12 cellular contexts compared by ENCODE assay signal in genomic region chr17:76381633-76382304, GRCh38. TPM values are rescaled to one million over a fixed set of nuclear protein-coding genes. Genes with fewer than 3 reads are reported as not detected.
DNase-seq lines count a peak whose midpoint lies in the region; ATAC-seq, FAIRE-seq and TF ChIP-seq lines count a peak whose summit lies in the region.
"Had no signal": no experiment of that assay in that cellular context is flagged by ENCODE, and none has a peak within 500 bp of the region (broad histone marks: within the 10 kb centered on the region; RNA-seq: fewer than 3 reads in every experiment).

No MANE protein-coding gene starts in this region.

- CTCF ChIA-PET in AG04450 (lab: Charles Lee), result interaction anchor here (1.0 to 1.7 kb wide), 5 partner anchors 11 to 78 kb away, joined by 3 to 14 read pairs (median 4); no protein-coding TSS in a partner anchor

- H2AK5ac ChIP-seq in H9 (ENCODE audit: insufficient read length, low read length) (no peak overlapping the region), mesendoderm (ENCODE audit: low read length) (no peak overlapping the region)

- H2BK20ac ChIP-seq in H9 (ENCODE audit: low read depth, low read length, poor library complexity, severe bottlenecking), result no peak overlapping the region

- TF ChIP-seq CTCF in AG04450 (IDR thresholded peaks at IDR 0.05; ENCODE audit: low read depth, low read length), result no peak
- TF ChIP-seq CTCF in H9 (conservative IDR thresholded peaks at IDR 0.05), result no peak
- TF ChIP-seq CTCF in astrocyte (IDR thresholded peaks at IDR 0.05; ENCODE audit: insufficient read depth, low read depth, low read length), result no peak

- H3K9me3 ChIP-seq in AG04450 (ENCODE audit: control insufficient read depth, insufficient read depth, low read length) (no peaks in the 10 kb centered on the region; the same call in 1 of the 2 replicates), H9 (ENCODE audit: control insufficient read depth, low read depth, low read length) (no peaks in the 10 kb centered on the region), astrocyte (ENCODE audit: insufficient read depth, low read depth, low read length) (no peaks in the 10 kb centered on the region)

- H3K4me1 Mint-ChIP-seq in H9 (peaks cover 13 to 27% of the 10 kb centered on the region in 2 experiments), astrocyte (ENCODE audit: low read depth, unreplicated experiment) (peaks cover 9% of the 10 kb centered on the region)

- peaks cover 5% of the 10 kb centered on the region for H3K36me3 ChIP-seq in astrocyte (ENCODE audit: insufficient read depth, low read length)
- H3K36me3 ChIP-seq in mesendoderm (ENCODE audit: control insufficient read depth, insufficient read depth, low read length), result no peaks in the 10 kb centered on the region

- no peak overlapping the region for H3K56ac ChIP-seq in H9 (ENCODE audit: insufficient read length, low read depth, low read length)
- H3K56ac ChIP-seq in mesendoderm (ENCODE audit: low read length), result peak overlapping the region; percentile 60

- H3K4me2 ChIP-seq in H9 (ENCODE audit: insufficient read depth, insufficient read length, low read length) (peak overlapping the region; percentile 79), astrocyte (ENCODE audit: low read length) (peak overlapping the region; percentile 86), mesendoderm (ENCODE audit: low read length) (no peak overlapping the region)

- peaks cover 17% of the 10 kb centered on the region for H3K23me2 ChIP-seq in H9 (ENCODE audit: insufficient read length, low read depth, low read length, poor library complexity, severe bottlenecking)

- DNase-seq in AG04450 (ENCODE audit: low read depth, low spot score) (no peak), H9 (peak; percentile 46), astrocyte (ENCODE audit: low read depth) (no peak), mesendoderm (peak; percentile 46), NCI-H1092 treated with DMSO at 0.1 percent for 48 hours (lab: John Stamatoyannopoulos, UW) (no peak), cerebellum (ENCODE audit: low spot score) (no peak), NCI-H2227 treated with DMSO at 0.1 percent for 48 hours (lab: John Stamatoyannopoulos, UW) (no peak)
- DNase-seq: DMS53, NCI-H1105 had no signal

- no peak overlapping the region for H2BK5ac ChIP-seq in H9 (ENCODE audit: insufficient read length, low read length)
- no peak overlapping the region for H2BK5ac ChIP-seq in mesendoderm (ENCODE audit: low read length)

- H4K91ac ChIP-seq in H9 (ENCODE audit: insufficient read length, low read depth, low read length), result no peak overlapping the region

- peaks cover 66% of the 10 kb centered on the region for H3K27me3 Mint-ChIP-seq in H9 (ENCODE audit: low read depth)
- H3K27me3 Mint-ChIP-seq in astrocyte (ENCODE audit: low read depth, unreplicated experiment), result no peaks in the 10 kb centered on the region
- H3K27me3 Mint-ChIP-seq: activated naive CD8-positive, alpha-beta T cell had no signal

- no peak overlapping the region for H3K23ac ChIP-seq in H9 (ENCODE audit: insufficient read length, low read depth, low read length)
- H3K23ac ChIP-seq in mesendoderm (ENCODE audit: low read length), result no peak overlapping the region

- POLR2A ChIA-PET in AG04450 (lab: Yijun Ruan, JAX), result interaction anchor here (0.7 to 3.8 kb wide), 3 partner anchors 12 to 29 kb away, joined by 5 to 37 read pairs (median 5); partner anchors contain the start of gene PRPSAP1

- H3K27ac Mint-ChIP-seq in H9, result no peak overlapping the region; a peak in 1 of 7 replicates
- H3K27ac Mint-ChIP-seq in astrocyte (ENCODE audit: unreplicated experiment), result no peak overlapping the region
- H3K27ac Mint-ChIP-seq: activated naive CD8-positive, alpha-beta T cell had no signal

- H2AFZ ChIP-seq in H9 (ENCODE audit: low read length) (no peak overlapping the region), astrocyte (ENCODE audit: low read depth, low read length) (no peak overlapping the region)

- no peak overlapping the region for H2BK120ac ChIP-seq in H9 (ENCODE audit: low read depth, low read length, poor library complexity, severe bottlenecking)
- H2BK120ac ChIP-seq in mesendoderm (ENCODE audit: low read depth, low read length), result no peak overlapping the region

- no peak overlapping the region for H3K9ac ChIP-seq in H9 (ENCODE audit: extremely low read depth, insufficient read length, low read length)
- H3K9ac ChIP-seq in astrocyte (ENCODE audit: low read length), result peak overlapping the region; percentile 99
- H3K9ac ChIP-seq in mesendoderm (ENCODE audit: low read length), result peak overlapping the region; percentile 24
- H3K9ac ChIP-seq: parathyroid adenoma had no signal

- H4K20me1 ChIP-seq in H9 (ENCODE audit: control insufficient read depth, insufficient read depth, insufficient read length) (no peaks in the 10 kb centered on the region), astrocyte (ENCODE audit: insufficient read depth, low read length) (peaks cover 13% of the 10 kb centered on the region)

- H3K18ac ChIP-seq in H9 (ENCODE audit: insufficient read length, low read depth, low read length), result no peak overlapping the region
- no peak overlapping the region for H3K18ac ChIP-seq in mesendoderm (ENCODE audit: low read length)

- FAIRE-seq in astrocyte (lab: Jason Lieb, UNC), result no peak

- H3K4me1 ChIP-seq in H9 (ENCODE audit: insufficient read depth, low read length) (0 out of 2 replicates have a peak, but pooled peaks cover 2% of the 10 kb centered on the region), astrocyte (ENCODE audit: insufficient read depth, low read length) (peaks cover 32% of the 10 kb centered on the region), mesendoderm (ENCODE audit: control insufficient read depth, low read depth, low read length) (no peaks in the 10 kb centered on the region)

- H2BK15ac ChIP-seq in H9 (ENCODE audit: low read depth, low read length), result no peak overlapping the region
- no peak overlapping the region for H2BK15ac ChIP-seq in mesendoderm (replicated peaks; ENCODE audit: low read depth)

- WGBS in H9 (ENCODE audit: extremely low coverage, insufficient read length, low lambda C conversion rate), result no CpG with 5 or more reads among the region's 19 CpGs
- WGBS in mesendoderm (ENCODE audit: extremely low coverage, insufficient coverage, low lambda C conversion rate), result no CpG with 5 or more reads among the region's 19 CpGs

- H3K4ac ChIP-seq in H9 (ENCODE audit: low read depth, low read length), result no peak overlapping the region
- H3K4ac ChIP-seq in mesendoderm (ENCODE audit: low read depth, low read length), result no peak overlapping the region

- H3K27ac ChIP-seq in AG04450 (ENCODE audit: low read depth, low read length) (peak overlapping the region; percentile 85), H9 (ENCODE audit: insufficient read length, low read depth, low read length) (no peak overlapping the region), astrocyte (ENCODE audit: low read depth, low read length) (peak overlapping the region; percentile 99), mesendoderm (ENCODE audit: low read depth, low read length) (peak overlapping the region; percentile 47)
- H3K27ac ChIP-seq: parathyroid adenoma had no signal

- H3K79me2 ChIP-seq in H9 (ENCODE audit: insufficient read depth, low read length) (no peaks in the 10 kb centered on the region), astrocyte (ENCODE audit: insufficient read depth, low read length) (peaks cover 50% of the 10 kb centered on the region), mesendoderm (ENCODE audit: control insufficient read depth, insufficient read depth, low read length) (no peaks in the 10 kb centered on the region)
- H3K79me2 ChIP-seq: parathyroid adenoma had no signal

- H3T11ph ChIP-seq in H9 (ENCODE audit: low read length), result no peak overlapping the region

- H3K9me3 Mint-ChIP-seq in H9 (no peaks in the 10 kb centered on the region; a peak in 2 of 5 replicates), astrocyte (ENCODE audit: unreplicated experiment) (peaks cover 2% of the 10 kb centered on the region)

- H3K4me3 Mint-ChIP-seq in H9 (peak overlapping the region; percentile 81 to 96), astrocyte (ENCODE audit: unreplicated experiment) (peak overlapping the region; percentile 96)

- no peak overlapping the region for H2BK12ac ChIP-seq in H9 (ENCODE audit: insufficient read length, low read depth, low read length)

- H4K5ac ChIP-seq in H9 (ENCODE audit: insufficient read length, low read depth, low read length) (no peak overlapping the region), mesendoderm (ENCODE audit: low read length) (no peak overlapping the region)

- no peak for ATAC-seq in GM21717 (IDR thresholded peaks at IDR 0.05; ENCODE audit: unreplicated experiment)

- no peaks in the 10 kb centered on the region for H3K79me1 ChIP-seq in H9 (ENCODE audit: insufficient read depth, low read depth, low read length, poor library complexity, severe bottlenecking)
- H3K79me1 ChIP-seq in mesendoderm (ENCODE audit: low read length), result no peaks in the 10 kb centered on the region

- peak overlapping the region; percentile 74 for H3K4me3 ChIP-seq in AG04450 (ENCODE audit: low read depth, low read length)
- peak overlapping the region; percentile 86 for H3K4me3 ChIP-seq in astrocyte (ENCODE audit: insufficient read depth, low read depth, low read length)
- no peak overlapping the region for H3K4me3 ChIP-seq in mesendoderm (ENCODE audit: low read length)

- H4K8ac ChIP-seq in H9 (replicated peaks; ENCODE audit: insufficient read length, low read depth, low read length) (no peak overlapping the region), mesendoderm (ENCODE audit: low read depth, low read length) (no peak overlapping the region)

- no peaks in the 10 kb centered on the region for H3K27me3 ChIP-seq in AG04450 (ENCODE audit: control insufficient read depth, insufficient read depth, low read length)
- peaks cover 16% of the 10 kb centered on the region; the same call in 1 of the 2 replicates for H3K27me3 ChIP-seq in H9 (ENCODE audit: insufficient read depth, low read length)
- no peaks in the 10 kb centered on the region for H3K27me3 ChIP-seq in astrocyte (ENCODE audit: insufficient read depth, low read length)
- H3K27me3 ChIP-seq in mesendoderm (ENCODE audit: insufficient read depth, low read length, poor library complexity), result peaks cover 11% of the 10 kb centered on the region

- peaks cover 0 to 2% (median 0%) of the 10 kb centered on the region in 3 experiments; a peak in 2 of 7 replicates for H3K36me3 Mint-ChIP-seq in H9 (ENCODE audit: insufficient read depth in 1 of 3, low read depth in 3 of 3)
- peaks cover 5% of the 10 kb centered on the region for H3K36me3 Mint-ChIP-seq in astrocyte (ENCODE audit: low read depth, unreplicated experiment)
- H3K36me3 Mint-ChIP-seq: activated naive CD8-positive, alpha-beta T cell had no signal

- no peak overlapping the region for H3K14ac ChIP-seq in H9 (ENCODE audit: insufficient read depth, low read length)

RNA-seq across cellular contexts. Expression of gene SPHK1, which starts 2.6 kb away (rescaled TPM):
- 11.6 and 16.2 TPM in 2 replicates for polyA plus RNA-seq in AG04450 (2011; rRNA removed)
- 4.8 and 6.7 TPM in 2 replicates for polyA minus RNA-seq in AG04450 (2011; rRNA and poly(A)+ RNA removed)
- 1.4 and 1.8 TPM in 2 replicates for total RNA-seq in H9 (2021)
- 34.8 TPM in 2 replicates for total RNA-seq in astrocyte
- 0.44 TPM for polyA plus RNA-seq in mesendoderm (2013, experiment 1 of 2)
- 0.35 TPM for polyA plus RNA-seq in mesendoderm (2013, experiment 2 of 2)
- 3.3 TPM for total RNA-seq in cerebellum

RNA-seq across cellular contexts. Expression of gene PRPSAP1, which starts 28.1 kb away (rescaled TPM):
- polyA plus RNA-seq in AG04450 (2011; rRNA removed), result 48.8 and 49.9 TPM in 2 replicates
- 44.7 and 53.4 TPM in 2 replicates for polyA minus RNA-seq in AG04450 (2011; rRNA and poly(A)+ RNA removed)
- total RNA-seq in H9 (2021) (38.4 and 40.2 TPM in 2 replicates), astrocyte (33.3 and 36.2 TPM in 2 replicates), cerebellum (85.0 TPM)
- 23.1 TPM for polyA plus RNA-seq in mesendoderm (2013, experiment 1 of 2)
- polyA plus RNA-seq in mesendoderm (2013, experiment 2 of 2), result 22.2 TPM

Comparison
In these comparisons a context has a peak if more than half of its experiments do, and no peak if none do; other contexts are left out.
1. DNase-seq: peak in H9 (single experiment) and mesendoderm (single experiment); none in AG04450 (single experiment), astrocyte (single experiment), NCI-H1092 treated with DMSO at 0.1 percent for 48 hours (single experiment), cerebellum (single experiment) and NCI-H2227 treated with DMSO at 0.1 percent for 48 hours (single experiment).